Comparison of ENCODE assay signal across 8 cellular contexts in genomic region chr2:86072271-86072858, GRCh38. TPM values are rescaled to one million over a fixed set of nuclear protein-coding genes. Genes with fewer than 3 reads are reported as not detected.
DNase-seq lines count a peak whose midpoint lies in the region; TF ChIP-seq lines count a peak whose summit lies in the region.

No MANE protein-coding gene starts in this region.

- no peaks in the 10 kb centered on the region for H3K9me3 Mint-ChIP-seq in glutamatergic neuron (ENCODE audit: unreplicated experiment)

- H3K27ac Mint-ChIP-seq in glutamatergic neuron (ENCODE audit: unreplicated experiment) = no peak overlapping the region

- peaks cover 14% of the 10 kb centered on the region for H3K36me3 Mint-ChIP-seq in glutamatergic neuron (ENCODE audit: unreplicated experiment)

- peak overlapping the region; percentile 54 for H3K27ac ChIP-seq in RWPE1

- H3K4me1 Mint-ChIP-seq in glutamatergic neuron (ENCODE audit: low read depth, unreplicated experiment) = no peaks in the 10 kb centered on the region

- POLR2A ChIA-PET in RWPE1 (lab: Yijun Ruan, JAX; ENCODE audit: low non-redundant PET) = no interaction called here

- peak; percentile 27 for DNase-seq in COLO668 (lab: John Stamatoyannopoulos, UW; ENCODE audit: unreplicated experiment)
- peak; percentile 31 for DNase-seq in H4 (ENCODE audit: low spot score)
- DNase-seq in RWPE1 (ENCODE audit: low spot score) = no peak
- peak; percentile 83 for DNase-seq in fibroblast of the conjunctiva (ENCODE audit: low read depth)
- DNase-seq in renal cortical epithelial cell (ENCODE audit: low read depth) = peak; percentile 70
- DNase-seq in AG08396 (ENCODE audit: low spot score) = no peak
- DNase-seq in KG1 (lab: John Stamatoyannopoulos, UW) = no peak
- DNase-seq in glutamatergic neuron = no peak

- no peak for TF ChIP-seq CTCF in RWPE1 (conservative IDR thresholded peaks at IDR 0.05; ENCODE audit: low read depth)
- no peak for TF ChIP-seq CTCF in glutamatergic neuron (IDR thresholded peaks at IDR 0.05; ENCODE audit: partially characterized antibody, unreplicated experiment)

- H3K27me3 Mint-ChIP-seq in glutamatergic neuron (ENCODE audit: unreplicated experiment) = no peaks in the 10 kb centered on the region

- CTCF ChIA-PET in RWPE1 (lab: Yijun Ruan, JAX) = interaction anchor here (0.5 to 1.0 kb wide), 3 partner anchors 40 to 245 kb away, joined by 3 read pairs; no protein-coding TSS in a partner anchor

- H3K4me3 Mint-ChIP-seq in glutamatergic neuron (ENCODE audit: unreplicated experiment) = no peak overlapping the region

RNA-seq across cellular contexts. Expression of gene POLR1A, which starts 33.3 kb away (rescaled TPM):
- total RNA-seq in H4 (2014; rRNA removed; shearing (Covaris generic)) = 15.3 and 18.9 TPM in 2 replicates
- 17.4 and 40.4 TPM in 2 replicates for total RNA-seq in renal cortical epithelial cell
- total RNA-seq in glutamatergic neuron (ENCODE audit: unreplicated experiment) = 34.7 TPM

RNA-seq across cellular contexts. Expression of gene PTCD3, which starts 33.7 kb away (rescaled TPM):
- 49.5 and 56.0 TPM in 2 replicates for total RNA-seq in H4 (2014; rRNA removed; shearing (Covaris generic))
- total RNA-seq in renal cortical epithelial cell = 96.2 and 125 TPM in 2 replicates
- 104 TPM for total RNA-seq in glutamatergic neuron (ENCODE audit: unreplicated experiment)

Comparison
In these comparisons a context has a peak if more than half of its experiments do, and no peak if none do; other contexts are left out.
1. DNase-seq: peak in COLO668 (single experiment), H4 (single experiment), fibroblast of the conjunctiva (single experiment) and renal cortical epithelial cell (single experiment); none in RWPE1 (single experiment), AG08396 (single experiment), KG1 (single experiment) and glutamatergic neuron (single experiment).